Comparison of ENCODE assay signal across 11 cellular contexts in the genomic region with DNA sequence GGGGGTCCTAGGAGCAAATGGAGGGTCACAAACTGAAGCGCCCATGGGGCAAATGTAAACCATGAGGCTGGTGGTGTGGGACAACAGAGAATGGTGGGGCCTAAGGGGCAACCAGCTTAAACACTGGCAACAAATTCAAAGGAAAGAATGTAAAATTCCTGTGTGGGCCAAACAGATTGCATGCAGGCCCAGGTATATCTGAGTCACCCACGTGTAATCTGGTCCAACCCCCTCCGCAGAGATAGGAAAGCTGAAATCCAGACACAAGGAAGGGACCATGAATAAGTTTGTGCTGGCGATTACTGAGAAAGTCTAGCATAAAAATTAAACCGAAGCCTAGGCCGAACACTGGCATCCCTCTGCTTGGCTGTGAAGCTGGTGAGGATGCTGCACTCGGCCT.
DNase-seq lines count a peak whose midpoint lies in the region; ATAC-seq, FAIRE-seq and TF ChIP-seq lines count a peak whose summit lies in the region.
"Had no signal": no experiment of that assay in that cellular context is flagged by ENCODE, and none has a peak within 500 bp of the region (broad histone marks: within the 10 kb centered on the region; RNA-seq: fewer than 3 reads in every experiment).

No MANE protein-coding gene starts in this region.

- DNase-seq in GM12892 (ENCODE audit: insufficient read length), result no peak
- no peak for DNase-seq in activated naive CD8-positive, alpha-beta T cell treated with anti-CD3 and anti-CD28 coated beads, Interleukin-2, amount 50 U/mL, for 24 hours
- DNase-seq in stomach, result peak; percentile 40
- DNase-seq in NCI-H2171 treated with DMSO at 0.1 percent for 48 hours (lab: John Stamatoyannopoulos, UW), result no peak
- no peak for DNase-seq in SKM-1 treated with dmso at 0.1 percent for 144 hours (lab: John Stamatoyannopoulos, UW; ENCODE audit: unreplicated experiment)
- no peak for DNase-seq in NCI-H1092 (lab: John Stamatoyannopoulos, UW)
- DNase-seq: mesenchymal stem cell, NCI-H2029 treated with DMSO at 0.1 percent for 48 hours, SHP77 had no signal

- TF ChIP-seq POLR2A in GM12892 (IDR thresholded peaks at IDR 0.05; ENCODE audit: low read depth, low read length), result no peak
- TF ChIP-seq POLR2A in stomach (IDR thresholded peaks at IDR 0.05), result no peak

- H3K36me3 Mint-ChIP-seq in activated naive CD8-positive, alpha-beta T cell treated with anti-CD3 and anti-CD28 coated beads, Interleukin-2, amount 50 U/mL, for 24 hours (ENCODE audit: low read depth), result peaks cover 3% of the 10 kb centered on the region

- H3K4me3 ChIP-seq in stomach, result no peak overlapping the region

- no peak for TF ChIP-seq CTCF in stomach (IDR thresholded peaks at IDR 0.05)

- peaks cover 73 to 97% (median 85%) of the 10 kb centered on the region in 4 donors for H3K4me1 ChIP-seq in stomach

- H3K4me1 Mint-ChIP-seq in activated naive CD8-positive, alpha-beta T cell treated with anti-CD3 and anti-CD28 coated beads, Interleukin-2, amount 50 U/mL, for 24 hours, result peaks cover 81% of the 10 kb centered on the region

- peaks cover 0 to 6% (median 0%) of the 10 kb centered on the region in 4 donors for H3K36me3 ChIP-seq in stomach

- no peak for TF ChIP-seq EP300 in stomach (IDR thresholded peaks at IDR 0.05)

- H3K4me3 Mint-ChIP-seq in activated naive CD8-positive, alpha-beta T cell treated with anti-CD3 and anti-CD28 coated beads, Interleukin-2, amount 50 U/mL, for 24 hours, result no peak overlapping the region

- no peaks in the 10 kb centered on the region for H3K27me3 ChIP-seq in layer of hippocampus (ENCODE audit: control insufficient read depth, insufficient read depth, low read length)
- no peaks in the 10 kb centered on the region for H3K27me3 ChIP-seq in stomach

- H3K27me3 Mint-ChIP-seq in activated naive CD8-positive, alpha-beta T cell treated with anti-CD3 and anti-CD28 coated beads, Interleukin-2, amount 50 U/mL, for 24 hours, result no peaks in the 10 kb centered on the region

- WGBS in stomach, 5 donors, result 63 to 69% (median 67%) methylated on average over 6 to 7 of the region's 7 CpGs

- peak overlapping the region; percentile 72 for H3K27ac Mint-ChIP-seq in activated naive CD8-positive, alpha-beta T cell treated with anti-CD3 and anti-CD28 coated beads, Interleukin-2, amount 50 U/mL, for 24 hours

- H3K9me3 ChIP-seq in stomach, result no peaks in the 10 kb centered on the region

- H3K9me3 Mint-ChIP-seq in activated naive CD8-positive, alpha-beta T cell treated with anti-CD3 and anti-CD28 coated beads, Interleukin-2, amount 50 U/mL, for 24 hours, result no peaks in the 10 kb centered on the region

- intact Hi-C loops in stomach (cut with DNase I; ENCODE audit: low total_unique reads), result no loop called here

- FAIRE-seq in GM12892 (lab: Jason Lieb, UNC), result peak; percentile 17

- peak overlapping the region; percentile 33 for H3K27ac ChIP-seq in layer of hippocampus (ENCODE audit: low read depth, low read length)
- H3K27ac ChIP-seq in stomach, result peak overlapping the region; percentile 73 to 90 (median 86)

- ATAC-seq in activated naive CD8-positive, alpha-beta T cell treated with anti-CD3 and anti-CD28 coated beads, Interleukin-2, amount 50 U/mL, for 24 hours, result no peak
- no peak for ATAC-seq in HG02852 (IDR thresholded peaks at IDR 0.05; ENCODE audit: unreplicated experiment)
